Comparison of ENCODE assay signal across 14 cellular contexts in the genomic region with DNA sequence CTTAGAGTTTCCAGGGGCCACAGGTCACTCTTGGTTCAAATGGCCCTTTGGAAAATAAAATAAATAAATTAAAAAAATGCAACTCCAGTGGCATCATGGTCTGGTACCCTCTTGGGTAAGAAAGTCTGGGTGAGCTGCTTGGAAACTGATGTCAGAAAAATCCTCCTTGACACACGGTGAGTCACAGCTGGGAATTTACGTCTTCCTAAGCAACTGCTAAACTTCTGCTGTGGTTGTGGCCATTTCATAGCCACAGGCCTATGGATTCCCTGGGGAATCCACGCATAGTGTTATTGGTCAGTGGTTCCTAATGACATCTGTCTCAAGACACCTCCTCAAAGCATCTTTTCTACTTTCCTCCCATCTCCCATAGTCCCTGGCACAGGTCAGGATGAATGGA.
DNase-seq lines count a peak whose midpoint lies in the region; ATAC-seq, FAIRE-seq and TF ChIP-seq lines count a peak whose summit lies in the region.
"Had no signal": no experiment of that assay in that cellular context is flagged by ENCODE, and none has a peak within 500 bp of the region (broad histone marks: within the 10 kb centered on the region; RNA-seq: fewer than 3 reads in every experiment).

No MANE protein-coding gene starts in this region.

- H2AFZ ChIP-seq in endothelial cell of umbilical vein (ENCODE audit: low read depth, low read length) = peak overlapping the region; percentile 41
- no peak overlapping the region for H2AFZ ChIP-seq in osteoblast (ENCODE audit: low read length)

- BruUV-seq in endothelial cell of umbilical vein (replicated peaks; lab: Mats Ljungman, UMichigan) = TSS peak; percentile 39

- peak; percentile 96 for DNase-seq in ELR (ENCODE audit: low read depth)
- DNase-seq in NCI-H82 treated with DMSO at 0.1 percent for 48 hours (lab: John Stamatoyannopoulos, UW; ENCODE audit: unreplicated experiment) = peak; percentile 74
- peak; percentile 90 for DNase-seq in endothelial cell of umbilical vein (ENCODE audit: low read depth, low spot score)
- peak; percentile 67 for DNase-seq in osteoblast (ENCODE audit: insufficient read length, low spot score, missing footprints)
- DNase-seq in SIG-M5 (lab: John Stamatoyannopoulos, UW) = no peak
- no peak for DNase-seq in dorsolateral prefrontal cortex
- DNase-seq in lower leg skin (ENCODE audit: low spot score in 2 of 2) = no peak
- DNase-seq: activated CD4-positive, alpha-beta T cell treated with anti-CD3 and anti-CD28 coated beads for 4 hours; activated gamma-delta T cell treated with Interleukin-2 at 50 U/mL for 16 hours; DMS153; posterior cingulate gyrus; stimulated activated CD4-positive, alpha-beta T cell treated with anti-CD3 and anti-CD28 coated beads, Interleukin-4, amount 100 ng/mL, for 4 hours; stimulated activated naive CD8-positive, alpha-beta T cell treated with anti-CD3 and anti-CD28 coated beads, Interleukin-15, amount 100 ng/mL, for 72 hours had no signal

- H3K4me3 ChIP-seq in endothelial cell of umbilical vein (replicated peaks in 1 of 3; ENCODE audit: insufficient read depth in 1 of 3, low read depth in 1 of 3, low read length in 3 of 3) = no peak overlapping the region
- no peak overlapping the region for H3K4me3 ChIP-seq in osteoblast (ENCODE audit: insufficient read depth, low read length)
- no peak overlapping the region for H3K4me3 ChIP-seq in dorsolateral prefrontal cortex
- H3K4me3 ChIP-seq in lower leg skin (ENCODE audit: low read depth, poor library complexity, severe bottlenecking) = no peak overlapping the region

- CTCF ChIA-PET in endothelial cell of umbilical vein (lab: Charles Lee) = interaction anchor here (1.4 to 2.0 kb wide), 3 partner anchors 8 to 61 kb away, joined by 3 to 10 read pairs (median 4); no protein-coding TSS in a partner anchor

- H3K27me3 ChIP-seq in endothelial cell of umbilical vein (ENCODE audit: control insufficient read depth in 2 of 2, insufficient read depth in 2 of 2, low read length in 2 of 2) = no peaks in the 10 kb centered on the region
- H3K27me3 ChIP-seq in osteoblast (ENCODE audit: insufficient read depth, low read length) = no peaks in the 10 kb centered on the region
- H3K27me3 ChIP-seq in dorsolateral prefrontal cortex = no peaks in the 10 kb centered on the region

- H3K9me1 ChIP-seq in endothelial cell of umbilical vein (replicated peaks; ENCODE audit: control insufficient read depth, extremely low read depth, insufficient read depth, low read length) = no peaks in the 10 kb centered on the region

- H3K27ac ChIP-seq in endothelial cell of umbilical vein (ENCODE audit: insufficient read depth, low read depth, low read length) (peak overlapping the region; percentile 98), osteoblast (ENCODE audit: low read depth, low read length) (peak overlapping the region; percentile 70), dorsolateral prefrontal cortex (no peak overlapping the region)

- 70 to 77% methylated on average over 3 of the region's 3 CpGs for WGBS in lower leg skin, 2 donors

- peak; percentile 64 for FAIRE-seq in endothelial cell of umbilical vein (lab: Jason Lieb, UNC)

- TF ChIP-seq POLR2A in endothelial cell of umbilical vein (IDR thresholded peaks at IDR 0.05; ENCODE audit: low read depth, low read length) = peak; percentile 25
- no peak for TF ChIP-seq POLR2A in lower leg skin (IDR thresholded peaks at IDR 0.05)

- dilution Hi-C loops in endothelial cell of umbilical vein (cut with MboI; ENCODE audit: extremely low pct_ligation_motif_present, low sequenced_read_pairs) = no loop called here

- H3K9ac ChIP-seq in endothelial cell of umbilical vein (replicated peaks; ENCODE audit: extremely low read depth, insufficient read depth, low read length) = peak overlapping the region; percentile 64

- H3K4me2 ChIP-seq in endothelial cell of umbilical vein (ENCODE audit: insufficient read depth, low read length) (peak overlapping the region; percentile 44), osteoblast (ENCODE audit: insufficient read depth, low read length) (peak overlapping the region; percentile 24)

- no peak for ATAC-seq in HG03432 (IDR thresholded peaks at IDR 0.05; ENCODE audit: unreplicated experiment)
- ATAC-seq: stimulated activated naive CD8-positive, alpha-beta T cell treated with anti-CD3 and anti-CD28 coated beads, Interleukin-15, amount 100 ng/mL, for 72 hours had no signal

- H3K36me3 ChIP-seq in endothelial cell of umbilical vein (ENCODE audit: control insufficient read depth in 2 of 2, extremely low read depth in 1 of 2, insufficient read depth in 2 of 2, low read length in 2 of 2) = no peaks in the 10 kb centered on the region
- H3K36me3 ChIP-seq in osteoblast (ENCODE audit: insufficient read depth, low read length) = no peaks in the 10 kb centered on the region

- intact Hi-C loops in endothelial cell of umbilical vein (cut with micrococcal nuclease) (loop anchor here (2.0 to 10.0 kb wide), 6 partner anchors 99 to 899 kb away; a partner anchor contains a TSS), dorsolateral prefrontal cortex (cut with DNase I) (no loop called here), lower leg skin (cut with DNase I; ENCODE audit: low total_unique reads) (no loop called here)

- H3K4me1 ChIP-seq in endothelial cell of umbilical vein (ENCODE audit: control insufficient read depth, extremely low read depth, insufficient read depth, low read length) (peaks cover 67% of the 10 kb centered on the region), osteoblast (ENCODE audit: insufficient read depth, low read length) (peaks cover 23% of the 10 kb centered on the region)

- no peaks in the 10 kb centered on the region for H3K9me3 ChIP-seq in endothelial cell of umbilical vein (replicated peaks; ENCODE audit: control insufficient read depth, insufficient read depth, low read length)
- no peaks in the 10 kb centered on the region for H3K9me3 ChIP-seq in osteoblast (ENCODE audit: low read depth, low read length)

- H4K20me1 ChIP-seq in endothelial cell of umbilical vein (replicated peaks; ENCODE audit: control insufficient read depth, extremely low read depth, insufficient read depth, low read length) (no peaks in the 10 kb centered on the region), osteoblast (ENCODE audit: insufficient read depth, low read length) (no peaks in the 10 kb centered on the region)

- POLR2A ChIA-PET in endothelial cell of umbilical vein (lab: Charles Lee) = interaction anchor here (1.0 to 1.5 kb wide), 2 partner anchors 18 to 318 kb away, joined by 3 read pairs; no protein-coding TSS in a partner anchor

- no peak for TF ChIP-seq CTCF in endothelial cell of umbilical vein (IDR thresholded peaks at IDR 0.05; ENCODE audit: extremely low read depth in 1 of 2, insufficient read depth in 1 of 2, low read depth in 1 of 2, low read length in 2 of 2)
- TF ChIP-seq CTCF in osteoblast (IDR thresholded peaks at IDR 0.05; ENCODE audit: extremely low read depth, low read depth, low read length) = no peak
- TF ChIP-seq CTCF in dorsolateral prefrontal cortex (IDR thresholded peaks at IDR 0.05 in 54 of 56, conservative IDR thresholded peaks at IDR 0.05 in 2 of 56; ENCODE audit: low read depth in 1 of 56, partially characterized antibody in 56 of 56) = no peak
- TF ChIP-seq CTCF in lower leg skin (IDR thresholded peaks at IDR 0.05) = no peak

- no peaks in the 10 kb centered on the region for H3K79me2 ChIP-seq in endothelial cell of umbilical vein (ENCODE audit: control insufficient read depth, insufficient read depth, low read length)
- H3K79me2 ChIP-seq in osteoblast (ENCODE audit: insufficient read depth, low read length) = no peaks in the 10 kb centered on the region

TF ChIP-seq in endothelial cell of umbilical vein, 7 proteins besides CTCF, POLR2A, EP300 and RAD21:
- TF ChIP-seq POLR2AphosphoS5 (IDR thresholded peaks at IDR 0.05; ENCODE audit: insufficient read depth, low read depth, low read length) (no peak), EZH2 (IDR thresholded peaks at IDR 0.05; ENCODE audit: borderline replicate concordance, low read depth, low read length, severe bottlenecking) (no peak), FOS (IDR thresholded peaks at IDR 0.05; ENCODE audit: borderline replicate concordance, insufficient read depth, low read length) (peak; percentile 84), GATA2 (IDR thresholded peaks at IDR 0.05; ENCODE audit: insufficient read depth, insufficient read length, low read depth, low read length) (peak; percentile 8), JUN (IDR thresholded peaks at IDR 0.05; ENCODE audit: borderline replicate concordance, insufficient read depth, insufficient read length, low read depth) (peak; percentile 75), MYC (IDR thresholded peaks at IDR 0.05; ENCODE audit: low read depth, low read length) (no peak)
- TF ChIP-seq, protein P1, sequence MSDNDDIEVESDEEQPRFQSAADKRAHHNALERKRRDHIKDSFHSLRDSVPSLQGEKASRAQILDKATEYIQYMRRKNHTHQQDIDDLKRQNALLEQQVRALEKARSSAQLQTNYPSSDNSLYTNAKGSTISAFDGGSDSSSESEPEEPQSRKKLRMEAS (IDR thresholded peaks at IDR 0.05; ENCODE audit: insufficient read depth, insufficient read length) = no peak

Comparison
In these comparisons a context has a peak if more than half of its experiments do, and no peak if none do; other contexts are left out.
1. DNase-seq: peak in ELR (single experiment), NCI-H82 treated with DMSO at 0.1 percent for 48 hours (single experiment), endothelial cell of umbilical vein (single experiment) and osteoblast (single experiment); none in SIG-M5 (single experiment), dorsolateral prefrontal cortex (0 of 10) and lower leg skin (0 of 2).
2. H3K27ac ChIP-seq: peak in endothelial cell of umbilical vein (single experiment) and osteoblast (single experiment); none in dorsolateral prefrontal cortex (0 of 59).